1 cellular context compared by ENCODE assay signal in genomic region chr1:201345081-201345355, GRCh38.
TF ChIP-seq lines count a peak whose summit lies in the region.

No MANE protein-coding gene starts in this region.

TF ChIP-seq in H1, 55 proteins besides CTCF, POLR2A, EP300 and RAD21 (continued from another document):
- TF ChIP-seq ATF2 (IDR thresholded peaks at IDR 0.05; ENCODE audit: low read length), result no peak
